Comparison of ENCODE assay signal across 14 cellular contexts in the genomic region with DNA sequence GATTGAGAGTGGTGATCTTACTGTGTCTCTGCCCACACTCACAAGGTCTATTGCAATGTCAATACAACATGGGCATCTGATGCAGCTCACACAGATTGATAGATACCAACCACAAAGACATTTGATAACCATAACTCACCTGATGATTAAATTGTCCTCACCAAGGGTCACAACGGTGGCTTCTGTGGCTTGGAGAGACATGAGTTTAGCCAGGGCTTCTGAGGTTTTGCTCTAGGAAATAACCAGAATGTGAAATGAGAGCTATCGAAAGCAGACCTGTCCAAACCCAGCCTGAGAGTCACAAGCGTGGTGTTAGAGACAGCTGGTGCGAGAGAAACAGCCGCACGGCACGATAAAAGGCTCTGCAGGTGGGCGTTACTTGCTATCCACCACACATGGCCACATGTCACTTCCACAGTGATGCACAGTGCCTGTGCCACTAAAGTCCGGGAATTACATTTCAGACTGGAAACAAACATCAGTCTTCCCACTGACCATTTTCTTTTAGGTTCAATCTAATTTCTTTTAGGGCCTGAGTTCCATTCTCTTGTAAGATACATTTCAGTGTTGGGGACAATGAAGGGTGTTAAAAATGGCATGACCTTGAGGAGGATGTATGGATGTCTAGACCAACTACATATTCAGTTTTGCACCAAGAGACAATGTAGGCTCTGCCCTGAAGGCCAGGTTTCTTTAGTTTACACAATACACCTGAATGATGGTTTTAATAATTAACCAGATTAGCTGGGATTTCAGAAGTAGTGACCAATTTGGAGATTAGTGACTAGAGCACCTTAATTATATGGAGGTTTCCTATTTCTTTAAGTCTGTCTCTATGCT. TPM values are rescaled to one million over a fixed set of nuclear protein-coding genes. Genes with fewer than 3 reads are reported as not detected.
DNase-seq lines count a peak whose midpoint lies in the region; ATAC-seq and TF ChIP-seq lines count a peak whose summit lies in the region.
"Had no signal": no experiment of that assay in that cellular context is flagged by ENCODE, and none has a peak within 500 bp of the region (broad histone marks: within the 10 kb centered on the region; RNA-seq: fewer than 3 reads in every experiment).

No MANE protein-coding gene starts in this region.

- H3K4me1 ChIP-seq in OCI-LY7 (ENCODE audit: insufficient read depth, low read length, poor library complexity, severe bottlenecking) = peaks cover 14% of the 10 kb centered on the region
- H3K4me1 ChIP-seq: upper lobe of left lung had no signal

- H3K9me2 ChIP-seq in OCI-LY7 (ENCODE audit: insufficient read depth, low read length) = no peaks in the 10 kb centered on the region

- no peak for TF ChIP-seq CTCF in OCI-LY7 (conservative IDR thresholded peaks at IDR 0.05; ENCODE audit: low read length)
- TF ChIP-seq CTCF in coronary artery (IDR thresholded peaks at IDR 0.05) = no peak

- H3K27ac ChIP-seq in OCI-LY7 (ENCODE audit: low read depth, low read length, poor library complexity, severe bottlenecking) = no peak overlapping the region
- H3K27ac ChIP-seq in coronary artery = no peak overlapping the region
- H3K27ac ChIP-seq: upper lobe of left lung had no signal

- peak; percentile 44 for ATAC-seq in GM21825 (IDR thresholded peaks at IDR 0.05; ENCODE audit: unreplicated experiment)

- H4K20me1 ChIP-seq in OCI-LY7 (ENCODE audit: insufficient read depth, low read length) = no peaks in the 10 kb centered on the region

- no peaks in the 10 kb centered on the region for H3K79me2 ChIP-seq in OCI-LY7 (ENCODE audit: insufficient read depth, low read depth, low read length)

- H3K4me2 ChIP-seq in OCI-LY7 (ENCODE audit: low read length) = no peak overlapping the region

- DNase-seq in DMS 273 (lab: John Stamatoyannopoulos, UW; ENCODE audit: unreplicated experiment) = peak; percentile 40
- no peak for DNase-seq in DMS 273 treated with DMSO at 0.1 percent for 48 hours (lab: John Stamatoyannopoulos, UW)
- DNase-seq in OCI-LY7 (ENCODE audit: low spot score) = no peak
- DNase-seq in occipital lobe (lab: John Stamatoyannopoulos, UW) = peak; percentile 7
- DNase-seq in HUDEP-2 (lab: John Stamatoyannopoulos, UW; ENCODE audit: unreplicated experiment in 76 of 76) = no peak
- no peak for DNase-seq in stimulated activated CD4-positive, alpha-beta T cell treated with anti-CD3 and anti-CD28 coated beads, Interleukin-2, amount 100 ng/mL, for 48 hours
- DNase-seq in coronary artery (ENCODE audit: low spot score) = no peak
- DNase-seq: 8988T; activated B cell treated with CpG ODN at 0.5 μM for 24 hours; activated CD8-positive, alpha-beta memory T cell treated with anti-CD3 and anti-CD28 coated beads, Interleukin-2, amount 50 U/mL, for 48 hours; NCI-H1048; NCI-H526 treated with DMSO at 0.1 percent for 48 hours; upper lobe of left lung had no signal

- H3K4me3 ChIP-seq in OCI-LY7 (ENCODE audit: low read depth, low read length, poor library complexity, severe bottlenecking) = no peak overlapping the region
- H3K4me3 ChIP-seq in coronary artery = no peak overlapping the region
- H3K4me3 ChIP-seq: upper lobe of left lung had no signal

- intact Hi-C loops in OCI-LY7 (cut with micrococcal nuclease; ENCODE audit: unreplicated experiment) = no loop called here

- CTCF ChIA-PET in OCI-LY7 (lab: Charles Lee; ENCODE audit: unreplicated experiment) = no interaction called here

- no peaks in the 10 kb centered on the region for H3K9me3 ChIP-seq in OCI-LY7 (ENCODE audit: low read length)
- H3K9me3 ChIP-seq: upper lobe of left lung had no signal

- H3K36me3 ChIP-seq in OCI-LY7 (ENCODE audit: insufficient read depth, low read length) = no peaks in the 10 kb centered on the region
- H3K36me3 ChIP-seq: upper lobe of left lung had no signal

- POLR2A ChIA-PET in OCI-LY7 (lab: Charles Lee) = no interaction called here

- BruUV-seq in OCI-LY7 (replicated peaks; lab: Mats Ljungman, UMichigan) = no TSS peak

- 0 out of 2 replicates have a peak overlapping the region, but pooled peaks have one; percentile 13 for H2AFZ ChIP-seq in OCI-LY7 (ENCODE audit: low read length)

RNA-seq across cellular contexts. Expression of gene ATP7B, which starts 53.7 kb away (rescaled TPM):
- 0.39 and 0.76 TPM in 2 replicates for total RNA-seq in OCI-LY7 (2014; rRNA removed; shearing (Covaris generic))
- total RNA-seq in OCI-LY7 (2022) (0.40 and 0.53 TPM in 2 replicates), occipital lobe (11.1 TPM)

RNA-seq across cellular contexts. Expression of gene ALG11, which starts 54.6 kb away (rescaled TPM):
- 11.6 and 14.1 TPM in 2 replicates for total RNA-seq in OCI-LY7 (2014; rRNA removed; shearing (Covaris generic))
- 19.4 and 25.0 TPM in 2 replicates for total RNA-seq in OCI-LY7 (2022)
- total RNA-seq in occipital lobe = 32.0 TPM

Comparison
In these comparisons a context has a peak if more than half of its experiments do, and no peak if none do; other contexts are left out.
1. DNase-seq: peak in DMS 273 (single experiment) and occipital lobe (single experiment); none in DMS 273 treated with DMSO at 0.1 percent for 48 hours (single experiment), OCI-LY7 (single experiment), HUDEP-2 (0 of 76), stimulated activated CD4-positive, alpha-beta T cell treated with anti-CD3 and anti-CD28 coated beads, Interleukin-2, amount 100 ng/mL, for 48 hours (0 of 2) and coronary artery (single experiment).